ENCODE assay signal across 1 cellular context in genomic region chr1:230066036-230066435, GRCh38.
TF ChIP-seq lines count a peak whose summit lies in the region.

No MANE protein-coding gene starts in this region.

TF ChIP-seq in SK-N-SH, 30 proteins besides CTCF, POLR2A, EP300 and RAD21 (continued from another document):
- TF ChIP-seq, protein P1, sequence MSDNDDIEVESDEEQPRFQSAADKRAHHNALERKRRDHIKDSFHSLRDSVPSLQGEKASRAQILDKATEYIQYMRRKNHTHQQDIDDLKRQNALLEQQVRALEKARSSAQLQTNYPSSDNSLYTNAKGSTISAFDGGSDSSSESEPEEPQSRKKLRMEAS (IDR thresholded peaks at IDR 0.05; ENCODE audit: low read depth), result no peak
- TF ChIP-seq REST (IDR thresholded peaks at IDR 0.05; ENCODE audit: low read depth, low read length), result no peak
- no peak for TF ChIP-seq IRF3 (IDR thresholded peaks at IDR 0.05; ENCODE audit: low read depth, low read length)
- no peak for TF ChIP-seq FOSL2 (IDR thresholded peaks at IDR 0.05; ENCODE audit: borderline replicate concordance, low read depth)
- TF ChIP-seq TCF12 (IDR thresholded peaks at IDR 0.05), result no peak
- TF ChIP-seq CHD2 (IDR thresholded peaks at IDR 0.05; ENCODE audit: low read length, partially characterized antibody), result no peak
- no peak for TF ChIP-seq RXRA (IDR thresholded peaks at IDR 0.05; ENCODE audit: borderline replicate concordance, low read depth)
TF ChIP-seq in SK-N-SH: peak in this region for 0.
